In genomic region chr20:32204485-32205115, GRCh38 we compare ENCODE assay signal across 8 cellular contexts. TPM values are rescaled to one million over a fixed set of nuclear protein-coding genes. Genes with fewer than 3 reads are reported as not detected.
DNase-seq lines count a peak whose midpoint lies in the region; ATAC-seq and TF ChIP-seq lines count a peak whose summit lies in the region.

No MANE protein-coding gene starts in this region.

- POLR2A ChIA-PET in activated B cell treated with CpG ODN at 0.5 μM for 24 hours (lab: Charles Lee), result interaction anchor here (1.6 kb wide), 1 partner anchor 95 kb away, joined by 3 read pairs; the partner anchor contains the start of gene TM9SF4

- CTCF ChIA-PET in activated B cell treated with CpG ODN at 0.5 μM for 24 hours (lab: Charles Lee), result no interaction called here

- peaks cover 59% of the 10 kb centered on the region for H3K4me1 Mint-ChIP-seq in activated B cell treated with CpG ODN at 0.5 μM for 24 hours
- peaks cover 78% of the 10 kb centered on the region for H3K4me1 Mint-ChIP-seq in stimulated activated naive CD8-positive, alpha-beta T cell treated with anti-CD3 and anti-CD28 coated beads, Interleukin-15, amount 100 ng/mL, for 72 hours

- H3K36me3 Mint-ChIP-seq in activated B cell treated with CpG ODN at 0.5 μM for 24 hours (ENCODE audit: low read depth), result peaks cover 55% of the 10 kb centered on the region

- intact Hi-C loops in activated B cell treated with CpG ODN at 0.5 μM for 24 hours (cut with micrococcal nuclease) (loop anchor here (5.0 to 10.0 kb wide), 5 partner anchors 152 to 768 kb away; partner anchors contain the start of genes HCK and PDRG1), lower leg skin (cut with DNase I; ENCODE audit: low total_unique reads) (no loop called here)

- 59 to 65% methylated on average over 2 of the region's 2 CpGs for WGBS in lower leg skin, 2 donors

- DNase-seq in SIG-M5 treated with dmso at 0.1 percent for 504 hours (lab: John Stamatoyannopoulos, UW; ENCODE audit: unreplicated experiment) (peak; percentile 53), SIG-M5 (lab: John Stamatoyannopoulos, UW) (no peak), activated B cell treated with CpG ODN at 0.5 μM for 24 hours (no peak), inferior parietal cortex (ENCODE audit: extremely low spot score) (peak; percentile 37), G401 (ENCODE audit: low spot score) (no peak), lower leg skin (ENCODE audit: low spot score in 2 of 2) (no peak)
- no peak for DNase-seq in stimulated activated naive CD8-positive, alpha-beta T cell treated with anti-CD3 and anti-CD28 coated beads, Interleukin-15, amount 100 ng/mL, for 72 hours

- H3K9me3 Mint-ChIP-seq in activated B cell treated with CpG ODN at 0.5 μM for 24 hours, result no peaks in the 10 kb centered on the region
- no peaks in the 10 kb centered on the region for H3K9me3 Mint-ChIP-seq in stimulated activated naive CD8-positive, alpha-beta T cell treated with anti-CD3 and anti-CD28 coated beads, Interleukin-15, amount 100 ng/mL, for 72 hours

- in situ Hi-C loops in G401 (cut with HindIII; ENCODE audit: low sequenced_read_pairs), result no loop called here

- no peaks in the 10 kb centered on the region for H3K27me3 Mint-ChIP-seq in activated B cell treated with CpG ODN at 0.5 μM for 24 hours
- no peaks in the 10 kb centered on the region for H3K27me3 Mint-ChIP-seq in stimulated activated naive CD8-positive, alpha-beta T cell treated with anti-CD3 and anti-CD28 coated beads, Interleukin-15, amount 100 ng/mL, for 72 hours

- TF ChIP-seq CTCF in activated B cell treated with CpG ODN at 0.5 μM for 24 hours (IDR thresholded peaks at IDR 0.05) (no peak), lower leg skin (IDR thresholded peaks at IDR 0.05) (no peak)

- no peak overlapping the region for H3K4me3 Mint-ChIP-seq in activated B cell treated with CpG ODN at 0.5 μM for 24 hours
- peak overlapping the region; percentile 90 to 100 for H3K4me3 Mint-ChIP-seq in stimulated activated naive CD8-positive, alpha-beta T cell treated with anti-CD3 and anti-CD28 coated beads, Interleukin-15, amount 100 ng/mL, for 72 hours

- ATAC-seq in activated B cell treated with CpG ODN at 0.5 μM for 24 hours (ENCODE audit: low read depth), result no peak
- no peak for ATAC-seq in stimulated activated naive CD8-positive, alpha-beta T cell treated with anti-CD3 and anti-CD28 coated beads, Interleukin-15, amount 100 ng/mL, for 72 hours
- no peak for ATAC-seq in HG02759 (IDR thresholded peaks at IDR 0.05; ENCODE audit: unreplicated experiment)

- H3K27ac Mint-ChIP-seq in activated B cell treated with CpG ODN at 0.5 μM for 24 hours, result peak overlapping the region; percentile 85
- H3K27ac Mint-ChIP-seq in stimulated activated naive CD8-positive, alpha-beta T cell treated with anti-CD3 and anti-CD28 coated beads, Interleukin-15, amount 100 ng/mL, for 72 hours, result peak overlapping the region; percentile 97 to 98

- H3K4me3 ChIP-seq in lower leg skin (ENCODE audit: low read depth, poor library complexity, severe bottlenecking), result no peak overlapping the region

- no peak for TF ChIP-seq POLR2A in lower leg skin (IDR thresholded peaks at IDR 0.05)

RNA-seq across cellular contexts. Expression of gene PLAGL2, which starts 2.9 kb away (rescaled TPM):
- total RNA-seq in activated B cell treated with CpG ODN at 0.5 μM for 24 hours (17.3 and 17.9 TPM in 2 replicates), lower leg skin (10 to 100 TPM; 10.5 to 12.1 (median 11.7) TPM)
- 1.3 and 3.6 TPM in 2 replicates for total RNA-seq in G401 (2014; rRNA removed; shearing (Covaris generic))

RNA-seq across cellular contexts. Expression of gene POFUT1, which starts 3.1 kb away (rescaled TPM):
- 20.4 and 24.0 TPM in 2 replicates for total RNA-seq in activated B cell treated with CpG ODN at 0.5 μM for 24 hours
- total RNA-seq in G401 (2014; rRNA removed; shearing (Covaris generic)), result 26.9 and 27.4 TPM in 2 replicates
- 10 to 100 TPM; 15.6 to 29.7 (median 21.6) TPM for total RNA-seq in lower leg skin

Comparison
In these comparisons a context has a peak if more than half of its experiments do, and no peak if none do; other contexts are left out.
1. DNase-seq: peak in SIG-M5 treated with dmso at 0.1 percent for 504 hours (single experiment) and inferior parietal cortex (single experiment); none in SIG-M5 (single experiment), activated B cell treated with CpG ODN at 0.5 μM for 24 hours (single experiment), stimulated activated naive CD8-positive, alpha-beta T cell treated with anti-CD3 and anti-CD28 coated beads, Interleukin-15, amount 100 ng/mL, for 72 hours (0 of 2), G401 (single experiment) and lower leg skin (0 of 2).